In genomic region chr5:177446184-177447065, GRCh38 we compare ENCODE assay signal across 1 cellular context.
TF ChIP-seq lines count a peak whose summit lies in the region.

PRR7 (plus strand) TSS chr5:177446814; CDS start chr5:177455068, 8,254 bp downstream.

TF ChIP-seq in SK-N-SH treated with all-trans-retinoic acid at 6 μM for 48 hours, 23 proteins besides CTCF, POLR2A, EP300 and RAD21 (continued from another document):
- TF ChIP-seq CSRNP3 (CRISPR knock-in tag; IDR thresholded peaks at IDR 0.05) = no peak
- TF ChIP-seq CREB5 (CRISPR knock-in tag; IDR thresholded peaks at IDR 0.05; ENCODE audit: low read depth) = no peak
